Comparison of ENCODE assay signal across 22 cellular contexts in the genomic region with DNA sequence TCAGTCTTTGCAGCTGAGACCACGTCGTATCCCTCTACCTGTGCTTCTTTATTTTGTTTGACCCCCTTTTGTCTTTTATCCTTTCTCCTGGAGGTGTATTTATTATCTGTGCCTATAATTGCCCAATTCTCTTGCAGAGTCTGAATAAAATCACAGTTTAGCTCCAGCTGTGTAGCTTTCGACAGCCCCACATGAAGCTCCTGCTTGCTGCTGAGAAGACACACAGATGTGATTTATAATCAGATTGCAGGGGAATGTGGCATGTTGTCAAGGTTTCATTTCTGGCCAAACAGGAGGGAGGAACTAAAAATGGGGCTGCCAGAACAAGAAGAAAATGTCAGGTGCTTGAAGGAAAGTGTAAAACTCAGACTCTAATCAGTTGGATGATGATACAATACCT. TPM values are rescaled to one million over a fixed set of nuclear protein-coding genes. Genes with fewer than 3 reads are reported as not detected.
A peak's percentile ranks its signal among the peaks of the same experiment; 100 is the strongest.
DNase-seq lines count a peak whose midpoint lies in the region; ATAC-seq and TF ChIP-seq lines count a peak whose summit lies in the region.
"Had no signal": no experiment of that assay in that cellular context is flagged by ENCODE, and none has a peak within 500 bp of the region (broad histone marks: within the 10 kb centered on the region; RNA-seq: fewer than 3 reads in every experiment).

No MANE protein-coding gene starts in this region.

- peak overlapping the region; percentile 49 for H2AFZ ChIP-seq in parathyroid adenoma

- H3K9me3 Mint-ChIP-seq in osteocyte (ENCODE audit: unreplicated experiment) = no peaks in the 10 kb centered on the region
- H3K9me3 Mint-ChIP-seq: CD4-positive, alpha-beta memory T cell had no signal

- ATAC-seq in upper lobe of right lung = no peak

- H3K4me3 ChIP-seq in HEK293 (ENCODE audit: low read depth, low read length) = no peak overlapping the region
- H3K4me3 ChIP-seq in SK-N-MC = peak overlapping the region; percentile 34
- H3K4me3 ChIP-seq in parathyroid adenoma (ENCODE audit: low read depth, low read length) = no peak overlapping the region
- no peak overlapping the region for H3K4me3 ChIP-seq in ascending aorta
- H3K4me3 ChIP-seq in upper lobe of right lung = no peak overlapping the region
- H3K4me3 ChIP-seq: BLaER1 treated with 17β-estradiol and CSF1 and Interleukin-3, amounts not matched to agents 10 nM and 100 nM; SJSA1 had no signal

- H3K4me1 ChIP-seq in HEK293 (ENCODE audit: control insufficient read depth, insufficient read depth, low read length) (no peaks in the 10 kb centered on the region), parathyroid adenoma (peaks cover 6% of the 10 kb centered on the region), ascending aorta (no peaks in the 10 kb centered on the region), upper lobe of right lung (no peaks in the 10 kb centered on the region)
- H3K4me1 ChIP-seq: SJSA1 had no signal

- intact Hi-C loops in ascending aorta (cut with DNase I) (no loop called here), upper lobe of right lung (cut with DNase I) (no loop called here)

- no peaks in the 10 kb centered on the region for H3K79me2 ChIP-seq in parathyroid adenoma

- DNase-seq in NOMO-1 treated with DMSO at 0.1 percent for 48 hours (lab: John Stamatoyannopoulos, UW; ENCODE audit: unreplicated experiment) (peak; percentile 19), NOMO-1 treated with dmso at 0.1 percent for 144 hours (lab: John Stamatoyannopoulos, UW; ENCODE audit: unreplicated experiment) (no peak), SK-N-MC (ENCODE audit: low read depth, low spot score) (no peak), ascending aorta (ENCODE audit: low spot score in 2 of 2) (no peak), osteocyte (ENCODE audit: extremely low spot score, unreplicated experiment) (no peak), upper lobe of right lung (no peak)
- DNase-seq: CD4-positive, alpha-beta memory T cell; DMS153; GOT3; IMR-90; NCI-H1048; NCI-H1436 treated with DMSO at 0.1 percent for 48 hours; NCI-H2029 treated with DMSO at 0.1 percent for 48 hours; NCI-H446; NCI-H526 treated with DMSO at 0.1 percent for 48 hours; OCI-M1; T-helper 2 cell had no signal

- H3K4me1 Mint-ChIP-seq in osteocyte (ENCODE audit: unreplicated experiment) = no peaks in the 10 kb centered on the region
- H3K4me1 Mint-ChIP-seq: CD4-positive, alpha-beta memory T cell had no signal

- TF ChIP-seq CTCF in HEK293 (tag by site-specific recombination; IDR thresholded peaks at IDR 0.05) (no peak), parathyroid adenoma (IDR thresholded peaks at IDR 0.05) (no peak), ascending aorta (IDR thresholded peaks at IDR 0.05) (no peak), osteocyte (IDR thresholded peaks at IDR 0.05) (no peak), upper lobe of right lung (IDR thresholded peaks at IDR 0.05) (no peak)

- H3K4me3 Mint-ChIP-seq in osteocyte (ENCODE audit: unreplicated experiment) = no peak overlapping the region
- H3K4me3 Mint-ChIP-seq: CD4-positive, alpha-beta memory T cell had no signal

- peaks cover 22% of the 10 kb centered on the region for H3K27me3 Mint-ChIP-seq in osteocyte (ENCODE audit: unreplicated experiment)

- H3K36me3 ChIP-seq in HEK293 (ENCODE audit: control insufficient read depth in 2 of 2, insufficient read depth in 1 of 2, low read length in 2 of 2) = no peaks in the 10 kb centered on the region
- H3K36me3 ChIP-seq in SK-N-MC (ENCODE audit: insufficient read depth, low read length) = no peaks in the 10 kb centered on the region
- H3K36me3 ChIP-seq in parathyroid adenoma (ENCODE audit: control insufficient read depth, insufficient read depth, low read length) = no peaks in the 10 kb centered on the region
- H3K36me3 ChIP-seq in ascending aorta = no peaks in the 10 kb centered on the region
- no peaks in the 10 kb centered on the region for H3K36me3 ChIP-seq in upper lobe of right lung
- H3K36me3 ChIP-seq: BLaER1 treated with 17β-estradiol and CSF1 and Interleukin-3, amounts not matched to agents 10 nM and 100 nM; SJSA1 had no signal

- H3K27ac Mint-ChIP-seq in osteocyte (ENCODE audit: unreplicated experiment) = no peak overlapping the region
- H3K27ac Mint-ChIP-seq: CD4-positive, alpha-beta memory T cell had no signal

- H3K9me3 ChIP-seq in HEK293 (ENCODE audit: control insufficient read depth, insufficient read depth, low read depth, low read length) (no peaks in the 10 kb centered on the region), SK-N-MC (ENCODE audit: low read depth, low read length) (no peaks in the 10 kb centered on the region), parathyroid adenoma (ENCODE audit: control insufficient read depth, low read length) (no peaks in the 10 kb centered on the region), ascending aorta (no peaks in the 10 kb centered on the region), upper lobe of right lung (no peaks in the 10 kb centered on the region)
- H3K9me3 ChIP-seq: SJSA1 had no signal

- CTCF ChIA-PET in HEK293 (lab: Yijun Ruan, JAX) = interaction anchor here (0.7 to 2.7 kb wide), 3 partner anchors 61 to 281 kb away, joined by 3 to 24 read pairs (median 3); no protein-coding TSS in a partner anchor

- POLR2A ChIA-PET in HEK293 (lab: Yijun Ruan, JAX) = no interaction called here

- peak overlapping the region; percentile 21 for H3K4me2 ChIP-seq in parathyroid adenoma (ENCODE audit: low read length)
- H3K4me2 ChIP-seq: KMS-11 had no signal

- peak overlapping the region; percentile 45 for H3K9ac ChIP-seq in SK-N-MC (ENCODE audit: insufficient read length)
- no peak overlapping the region for H3K9ac ChIP-seq in parathyroid adenoma
- H3K9ac ChIP-seq: BLaER1 treated with 17β-estradiol and CSF1 and Interleukin-3, amounts not matched to agents 10 nM and 100 nM; KMS-11 had no signal

- H3K27ac ChIP-seq in HEK293 (ENCODE audit: extremely low read depth, low read depth, low read length) (no peak overlapping the region), SK-N-MC (peak overlapping the region; percentile 62), parathyroid adenoma (peak overlapping the region; percentile 40), ascending aorta (no peak overlapping the region), upper lobe of right lung (no peak overlapping the region)
- H3K27ac ChIP-seq: BLaER1 treated with 17β-estradiol and CSF1 and Interleukin-3, amounts not matched to agents 10 nM and 100 nM; KMS-11; SJSA1 had no signal

- H3K36me3 Mint-ChIP-seq in osteocyte (ENCODE audit: unreplicated experiment) = no peaks in the 10 kb centered on the region
- H3K36me3 Mint-ChIP-seq: CD4-positive, alpha-beta memory T cell had no signal

- H3K27me3 ChIP-seq in parathyroid adenoma (ENCODE audit: control insufficient read depth, insufficient read depth, low read length) = no peaks in the 10 kb centered on the region
- H3K27me3 ChIP-seq in ascending aorta = no peaks in the 10 kb centered on the region
- H3K27me3 ChIP-seq in upper lobe of right lung = no peaks in the 10 kb centered on the region
- H3K27me3 ChIP-seq: BLaER1 treated with 17β-estradiol and CSF1 and Interleukin-3, amounts not matched to agents 10 nM and 100 nM; SJSA1 had no signal

TF ChIP-seq in HEK293, 187 proteins besides CTCF, POLR2A, EP300 and RAD21:
- TF ChIP-seq ZIC2 (tag by site-specific recombination; IDR thresholded peaks at IDR 0.05) (peak; percentile 68), ZNF555 (tag by site-specific recombination; conservative IDR thresholded peaks at IDR 0.05) (no peak), ZNF274 (IDR thresholded peaks at IDR 0.05; ENCODE audit: low read length) (no peak), ZNF274 (tag by site-specific recombination; IDR thresholded peaks at IDR 0.05; ENCODE audit: borderline replicate concordance) (no peak), ZNF19 (tag by site-specific recombination; IDR thresholded peaks at IDR 0.05; ENCODE audit: low read depth) (no peak)

RNA-seq across cellular contexts. Expression of a gene that starts 22.7 kb away (rescaled TPM):
- total RNA-seq in ascending aorta (not detected), osteocyte (not detected in 2 replicates), upper lobe of right lung (0.46 TPM)
- total RNA-seq: CD4-positive, alpha-beta memory T cell; IMR-90 had no signal

Comparison
In these comparisons a context has a peak if more than half of its experiments do, and no peak if none do; other contexts are left out.
1. H3K27ac ChIP-seq: peak in SK-N-MC (single experiment) and parathyroid adenoma (single experiment); none in HEK293 (single experiment), ascending aorta (0 of 2) and upper lobe of right lung (single experiment).